ENCODE assay signal across 7 cellular contexts in the genomic region with DNA sequence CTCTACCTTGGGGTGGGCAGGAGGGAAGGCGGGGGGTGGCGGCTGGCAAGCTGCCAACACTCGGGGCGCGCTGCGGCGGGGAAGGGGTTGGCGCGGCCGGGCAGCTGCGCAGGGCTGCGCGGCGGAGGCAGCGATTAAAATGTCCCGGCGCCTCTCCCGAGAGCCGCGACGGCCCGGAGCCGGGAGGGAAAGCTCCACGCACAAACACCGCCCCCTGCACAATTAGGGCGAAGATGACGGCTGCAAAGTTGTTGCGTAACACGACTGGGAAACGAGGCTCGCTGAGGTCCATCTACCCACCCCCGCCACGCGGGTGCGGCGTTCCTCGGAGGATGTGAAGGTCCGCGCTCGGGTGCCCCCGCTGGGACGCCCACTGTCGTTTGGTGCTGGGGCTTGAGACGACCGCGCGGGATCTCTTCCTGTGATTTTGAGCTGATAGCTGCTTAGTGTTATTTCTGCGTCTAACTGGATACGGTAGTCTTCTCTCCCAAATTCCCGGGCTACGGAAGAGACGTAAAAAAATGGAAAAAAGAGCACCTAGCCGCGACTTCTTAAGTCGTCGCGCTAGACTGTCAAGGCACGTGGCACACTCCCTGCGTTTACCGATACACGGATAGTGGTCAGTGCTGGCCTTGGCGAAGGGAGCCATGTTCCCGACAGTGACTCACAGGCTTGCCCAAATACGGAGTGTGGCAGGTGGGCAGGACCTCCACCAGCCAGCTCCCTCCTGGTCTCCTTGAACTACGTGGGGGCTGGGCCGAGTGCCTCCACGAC. TPM values are rescaled to one million over a fixed set of nuclear protein-coding genes. Genes with fewer than 3 reads are reported as not detected.
DNase-seq lines count a peak whose midpoint lies in the region; ATAC-seq, FAIRE-seq and TF ChIP-seq lines count a peak whose summit lies in the region.

No MANE protein-coding gene starts in this region.

- H3K36me3 Mint-ChIP-seq in activated naive CD4-positive, alpha-beta T cell treated with anti-CD3 and anti-CD28 coated beads, Interleukin-2, amount 10 ng/mL, durations not matched to agents 7 days and 5 days: peaks cover 9% of the 10 kb centered on the region
- no peaks in the 10 kb centered on the region for H3K36me3 Mint-ChIP-seq in neural progenitor cell

- no peak for TF ChIP-seq CTCF in neural progenitor cell (IDR thresholded peaks at IDR 0.05)

- no peak overlapping the region for H3K27ac ChIP-seq in neural progenitor cell

- peaks cover 65% of the 10 kb centered on the region for H3K27me3 Mint-ChIP-seq in activated naive CD4-positive, alpha-beta T cell treated with anti-CD3 and anti-CD28 coated beads, Interleukin-2, amount 10 ng/mL, durations not matched to agents 7 days and 5 days
- H3K27me3 Mint-ChIP-seq in neural progenitor cell (ENCODE audit: insufficient read depth, low read depth): peaks cover 35% of the 10 kb centered on the region

- peaks cover 43% of the 10 kb centered on the region for H3K27me3 ChIP-seq in neural progenitor cell

- CTCF ChIA-PET in activated naive CD4-positive, alpha-beta T cell treated with anti-CD3 and anti-CD28 coated beads, Interleukin-2, amount 10 ng/mL, durations not matched to agents 7 days and 5 days (lab: Charles Lee): interaction anchor here (0.9 to 4.6 kb wide), 18 partner anchors 9 to 509 kb away, joined by 3 to 81 read pairs (median 4); no protein-coding TSS in a partner anchor

- peak; percentile 76 for DNase-seq in RPMI8226
- peak; percentile 69 for DNase-seq in activated naive CD4-positive, alpha-beta T cell treated with anti-CD3 and anti-CD28 coated beads, Interleukin-2, amount 10 ng/mL, durations not matched to agents 7 days and 5 days
- DNase-seq in frontal cortex (ENCODE audit: low spot score in 2 of 2): peak; percentile 48 to 64
- DNase-seq in neural progenitor cell (ENCODE audit: low spot score): peak; percentile 64
- peak; percentile 74 for DNase-seq in superior temporal gyrus (ENCODE audit: extremely low spot score)

- H3K4me2 ChIP-seq in neural progenitor cell: peak overlapping the region; percentile 85

- peaks cover 36% of the 10 kb centered on the region for H3K79me2 ChIP-seq in neural progenitor cell (ENCODE audit: low read depth)

- H3K4me1 Mint-ChIP-seq in activated naive CD4-positive, alpha-beta T cell treated with anti-CD3 and anti-CD28 coated beads, Interleukin-2, amount 10 ng/mL, durations not matched to agents 7 days and 5 days: peaks cover 60% of the 10 kb centered on the region
- H3K4me1 Mint-ChIP-seq in neural progenitor cell: peaks cover 26% of the 10 kb centered on the region

- H3K4me3 Mint-ChIP-seq in activated naive CD4-positive, alpha-beta T cell treated with anti-CD3 and anti-CD28 coated beads, Interleukin-2, amount 10 ng/mL, durations not matched to agents 7 days and 5 days: peak overlapping the region; percentile 86
- peak overlapping the region; percentile 88 for H3K4me3 Mint-ChIP-seq in neural progenitor cell

- no peak overlapping the region for H3K9ac ChIP-seq in neural progenitor cell

- no peaks in the 10 kb centered on the region for H3K9me3 Mint-ChIP-seq in activated naive CD4-positive, alpha-beta T cell treated with anti-CD3 and anti-CD28 coated beads, Interleukin-2, amount 10 ng/mL, durations not matched to agents 7 days and 5 days
- no peaks in the 10 kb centered on the region for H3K9me3 Mint-ChIP-seq in neural progenitor cell

- no peaks in the 10 kb centered on the region for H3K9me3 ChIP-seq in neural progenitor cell (ENCODE audit: low read depth)

- H3K36me3 ChIP-seq in neural progenitor cell: no peaks in the 10 kb centered on the region

- H3F3A ChIP-seq in neural progenitor cell (ENCODE audit: low read depth): peaks cover 15% of the 10 kb centered on the region

- FAIRE-seq in frontal cortex (lab: Jason Lieb, UNC): no peak

- peak overlapping the region; percentile 90 for H3K4me3 ChIP-seq in neural progenitor cell

- H3K4me1 ChIP-seq in neural progenitor cell: peaks cover 14% of the 10 kb centered on the region

- peaks cover 35% of the 10 kb centered on the region for H4K20me1 ChIP-seq in neural progenitor cell (ENCODE audit: low read depth)

- peak; percentile 4 for ATAC-seq in GM18498 (IDR thresholded peaks at IDR 0.05; ENCODE audit: unreplicated experiment)
- ATAC-seq in HG03095 (IDR thresholded peaks at IDR 0.05; ENCODE audit: unreplicated experiment): peak; percentile 9

- H3K27ac Mint-ChIP-seq in activated naive CD4-positive, alpha-beta T cell treated with anti-CD3 and anti-CD28 coated beads, Interleukin-2, amount 10 ng/mL, durations not matched to agents 7 days and 5 days: peak overlapping the region; percentile 85
- H3K27ac Mint-ChIP-seq in neural progenitor cell: no peak overlapping the region

- H2AFZ ChIP-seq in neural progenitor cell (replicated peaks): peak overlapping the region; percentile 86

RNA-seq across cellular contexts. Expression of a gene that starts 1.0 kb away (rescaled TPM):
- total RNA-seq in frontal cortex (30.6 TPM), neural progenitor cell (ENCODE audit: low replicate concordance) (17.0 and 22.3 TPM in 2 replicates)
